15 cellular contexts compared by ENCODE assay signal in the genomic region with DNA sequence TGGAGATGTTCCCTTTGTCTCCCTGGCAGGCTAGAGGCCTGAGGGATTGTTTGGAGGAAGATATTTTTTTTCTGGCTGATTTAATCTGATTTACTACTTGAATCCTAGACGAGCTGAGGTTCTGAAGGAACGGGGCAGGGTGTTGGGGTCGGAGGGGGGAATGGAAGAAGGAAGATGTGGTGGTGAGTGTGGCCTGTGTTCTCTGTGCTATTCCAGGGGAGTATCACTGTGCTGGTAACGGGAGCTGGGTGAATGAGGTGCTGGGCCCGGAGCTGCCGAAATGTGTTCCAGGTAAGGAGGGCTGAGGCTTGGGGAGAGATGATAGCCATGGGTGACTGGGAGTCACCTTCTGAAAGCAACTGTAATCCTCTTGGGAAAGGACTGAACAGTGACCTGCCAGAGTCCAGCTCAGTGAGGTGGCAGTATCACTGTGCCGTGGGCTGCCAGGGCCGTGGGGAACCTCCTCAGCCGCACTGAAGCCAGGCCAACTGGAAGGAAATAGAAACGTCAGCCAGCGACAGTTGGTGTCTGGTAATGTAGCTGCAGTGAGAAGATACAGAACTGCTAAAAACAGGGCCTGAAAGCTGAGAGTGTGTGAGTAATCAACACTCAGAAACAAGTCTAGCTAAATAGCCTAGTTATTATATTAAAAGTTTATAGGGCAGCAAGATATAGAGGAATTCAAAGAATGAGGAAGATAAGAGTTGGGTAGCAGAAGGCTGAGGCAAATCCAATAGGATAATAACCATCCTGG. TPM values are rescaled to one million over a fixed set of nuclear protein-coding genes. Genes with fewer than 3 reads are reported as not detected.
A peak's percentile ranks its signal among the peaks of the same experiment; 100 is the strongest.
DNase-seq lines count a peak whose midpoint lies in the region; ATAC-seq and TF ChIP-seq lines count a peak whose summit lies in the region.
"Had no signal": no experiment of that assay in that cellular context is flagged by ENCODE, and none has a peak within 500 bp of the region (broad histone marks: within the 10 kb centered on the region; RNA-seq: fewer than 3 reads in every experiment).

No MANE protein-coding gene starts in this region.

- H3K9me2 ChIP-seq in PC-3 (replicated peaks; ENCODE audit: low read length) = no peaks in the 10 kb centered on the region

- intact Hi-C loops in PC-3 (cut with micrococcal nuclease) (no loop called here), right lobe of liver (cut with DNase I) (no loop called here)

- H3K27ac ChIP-seq in PC-3 (ENCODE audit: low read length) = no peak overlapping the region
- peak overlapping the region; percentile 31 for H3K27ac ChIP-seq in epithelial cell of prostate
- peak overlapping the region; percentile 2 to 82 (median 59) for H3K27ac ChIP-seq in right lobe of liver
- H3K27ac ChIP-seq in smooth muscle cell (ENCODE audit: low read depth) = peak overlapping the region; percentile 66

- no peaks in the 10 kb centered on the region for H3K4me1 ChIP-seq in PC-3 (ENCODE audit: insufficient read depth, low read length)
- peaks cover 0 to 87% (median 35%) of the 10 kb centered on the region in 4 donors for H3K4me1 ChIP-seq in right lobe of liver
- no peaks in the 10 kb centered on the region for H3K4me1 ChIP-seq in smooth muscle cell (ENCODE audit: low read depth)

- 33% methylated on average over 10 of the region's 11 CpGs for WGBS in right lobe of liver (ENCODE audit: insufficient coverage, low coverage, low lambda C conversion rate, missing lambda C conversion rate)
- 53% methylated on average over 11 of the region's 11 CpGs for WGBS in smooth muscle cell (ENCODE audit: low lambda C conversion rate)

- ATAC-seq in PC-3 (peak; percentile 27; the same call in 1 of the 2 replicates), right lobe of liver (peak; percentile 41 to 65 (median 48)), GM18498 (IDR thresholded peaks at IDR 0.05; ENCODE audit: unreplicated experiment) (no peak)
- ATAC-seq: stimulated activated naive CD8-positive, alpha-beta T cell treated with anti-CD3 and anti-CD28 coated beads, Interleukin-15, amount 100 ng/mL, for 72 hours; T-cell had no signal

- H3K9ac ChIP-seq in PC-3 (ENCODE audit: low read length) (no peak overlapping the region), smooth muscle cell (ENCODE audit: low read depth) (no peak overlapping the region)

- no peak for TF ChIP-seq CTCF in PC-3 (conservative IDR thresholded peaks at IDR 0.05; ENCODE audit: low read depth, low read length)
- no peak for TF ChIP-seq CTCF in right lobe of liver (IDR thresholded peaks at IDR 0.05)
- TF ChIP-seq CTCF in smooth muscle cell (IDR thresholded peaks at IDR 0.05; ENCODE audit: borderline replicate concordance, insufficient read depth, poor library complexity, severe bottlenecking) = no peak

- no peaks in the 10 kb centered on the region for H3F3A ChIP-seq in PC-3 (ENCODE audit: low read length, unreplicated experiment)
- peaks cover 10% of the 10 kb centered on the region for H3F3A ChIP-seq in smooth muscle cell (ENCODE audit: low read depth)

- no peaks in the 10 kb centered on the region for H3K9me3 ChIP-seq in PC-3 (ENCODE audit: low read length)
- no peaks in the 10 kb centered on the region for H3K9me3 ChIP-seq in right lobe of liver
- H3K9me3 ChIP-seq in smooth muscle cell (replicated peaks; ENCODE audit: low read depth) = no peaks in the 10 kb centered on the region
- H3K9me3 ChIP-seq: ovary had no signal

- no TSS peak for BruUV-seq in PC-3 (replicated peaks; lab: Mats Ljungman, UMichigan)

- no peaks in the 10 kb centered on the region for H4K20me1 ChIP-seq in PC-3 (ENCODE audit: low read length)
- H4K20me1 ChIP-seq in smooth muscle cell (ENCODE audit: low read depth) = no peaks in the 10 kb centered on the region

- H3K79me2 ChIP-seq in PC-3 (ENCODE audit: low read length) (no peaks in the 10 kb centered on the region), smooth muscle cell (ENCODE audit: low read depth) (no peaks in the 10 kb centered on the region)

- H3K4me3 ChIP-seq in PC-3 (ENCODE audit: low read length) (no peak overlapping the region), right lobe of liver (peak overlapping the region in 1 of 3 donors; percentile 0), smooth muscle cell (no peak overlapping the region)
- H3K4me3 ChIP-seq: ovary had no signal

- H3K36me3 ChIP-seq in PC-3 (ENCODE audit: low read depth, low read length) = no peaks in the 10 kb centered on the region
- peaks cover 0 to 71% (median 25%) of the 10 kb centered on the region in 4 donors for H3K36me3 ChIP-seq in right lobe of liver
- H3K36me3 ChIP-seq in smooth muscle cell (ENCODE audit: low read depth) = no peaks in the 10 kb centered on the region
- H3K36me3 ChIP-seq: ovary had no signal

- no peak overlapping the region for H3K4me2 ChIP-seq in PC-3 (ENCODE audit: low read length)
- peak overlapping the region; percentile 50 for H3K4me2 ChIP-seq in smooth muscle cell

- CTCF ChIA-PET in PC-3 (lab: Charles Lee) = no interaction called here

- no peak for DNase-seq in PC-3
- no peak for DNase-seq in epithelial cell of prostate (ENCODE audit: low read depth, low spot score)
- peak in 2 of 3 donors; percentile 66 to 79 for DNase-seq in right lobe of liver
- no peak for DNase-seq in smooth muscle cell (lab: John Stamatoyannopoulos, UW; ENCODE audit: unreplicated experiment)
- DNase-seq in HuH-7.5 (ENCODE audit: low spot score) = no peak
- no peak for DNase-seq in H4 (ENCODE audit: low spot score)
- no peak for DNase-seq in NCI-H128 (lab: John Stamatoyannopoulos, UW; ENCODE audit: unreplicated experiment)
- DNase-seq: activated CD4-positive, alpha-beta T cell treated with anti-CD3 and anti-CD28 coated beads, Interleukin-2, amount 10 ng/mL, durations not matched to agents 7 days and 5 days; activated effector memory CD4-positive, alpha-beta T cell treated with Interleukin-2 at 50 U/mL for 16 hours; Karpas-422; kidney; ovary; stimulated activated naive CD8-positive, alpha-beta T cell treated with anti-CD3 and anti-CD28 coated beads, Interleukin-15, amount 100 ng/mL, for 72 hours; T-cell had no signal

- no peak for TF ChIP-seq POLR2A in right lobe of liver (IDR thresholded peaks at IDR 0.05)

- POLR2A ChIA-PET in PC-3 (lab: Charles Lee; ENCODE audit: unreplicated experiment) = no interaction called here

- H3K27me3 ChIP-seq in PC-3 (ENCODE audit: low read length) = peaks cover 17% of the 10 kb centered on the region; the same call in 1 of the 2 replicates
- H3K27me3 ChIP-seq in right lobe of liver = no peaks in the 10 kb centered on the region
- H3K27me3 ChIP-seq in smooth muscle cell (ENCODE audit: low read depth) = no peaks in the 10 kb centered on the region
- H3K27me3 ChIP-seq: ovary had no signal

- no peak overlapping the region for H2AFZ ChIP-seq in PC-3 (ENCODE audit: low read length)
- no peak overlapping the region for H2AFZ ChIP-seq in smooth muscle cell (ENCODE audit: low read depth)

RNA-seq across cellular contexts. Expression of gene C1S, which starts 7.9 kb away (rescaled TPM):
- total RNA-seq in PC-3 (2014; rRNA removed) (2.1 and 2.9 TPM in 2 replicates), right lobe of liver (1,000 to 10,000 TPM in 5 of 6 experiments, 100 to 1,000 TPM in 1; 993 to 2,993 (median 1,796) TPM), smooth muscle cell (38.5 and 65.7 TPM in 2 replicates)
- polyA plus RNA-seq in smooth muscle cell = 61.1 and 69.2 TPM in 2 replicates
- 72.4 and 88.1 TPM in 2 replicates for total RNA-seq in H4 (2014; rRNA removed; shearing (Covaris generic))

RNA-seq across cellular contexts. Expression of gene C1R, which starts 23.8 kb away (rescaled TPM):
- 4.4 and 9.6 TPM in 2 replicates for total RNA-seq in PC-3 (2014; rRNA removed)
- total RNA-seq in right lobe of liver = 1,000 to 10,000 TPM; 1,157 to 2,557 (median 1,950) TPM
- 51.2 and 58.9 TPM in 2 replicates for total RNA-seq in smooth muscle cell
- 78.7 and 83.8 TPM in 2 replicates for polyA plus RNA-seq in smooth muscle cell
- 71.4 and 104 TPM in 2 replicates for total RNA-seq in H4 (2014; rRNA removed; shearing (Covaris generic))

RNA-seq across cellular contexts. Expression of gene C1RL, which starts 40.6 kb away (rescaled TPM):
- total RNA-seq in PC-3 (2014; rRNA removed) = 8.2 and 8.9 TPM in 2 replicates
- 100 to 1,000 TPM; 202 to 236 (median 216) TPM for total RNA-seq in right lobe of liver
- total RNA-seq in smooth muscle cell = 18.5 and 21.1 TPM in 2 replicates
- polyA plus RNA-seq in smooth muscle cell = 8.7 and 9.8 TPM in 2 replicates
- total RNA-seq in H4 (2014; rRNA removed; shearing (Covaris generic)) = 21.4 and 46.4 TPM in 2 replicates

RNA-seq across cellular contexts. Expression of gene LPCAT3, which starts 50.1 kb away (rescaled TPM):
- total RNA-seq in PC-3 (2014; rRNA removed) (16.3 and 21.5 TPM in 2 replicates), right lobe of liver (100 to 1,000 TPM in 1 of 6 experiments, 10 to 100 TPM in 5; 50.6 to 115 (median 77.5) TPM), smooth muscle cell (16.9 and 28.3 TPM in 2 replicates)
- 34.3 and 35.9 TPM in 2 replicates for polyA plus RNA-seq in smooth muscle cell
- total RNA-seq in H4 (2014; rRNA removed; shearing (Covaris generic)) = 85.6 and 97.8 TPM in 2 replicates

Comparison
In these comparisons a context has a peak if more than half of its experiments do, and no peak if none do; other contexts are left out.
1. DNase-seq: peak in right lobe of liver (2 of 3); none in PC-3 (single experiment), epithelial cell of prostate (single experiment), smooth muscle cell (single experiment), HuH-7.5 (single experiment), H4 (single experiment) and NCI-H128 (single experiment).
2. RNA of gene C1S, which starts 7.9 kb away (total RNA-seq): 993 to 2,993 TPM in right lobe of liver; 72.4 to 88.1 TPM in H4, 38.5 to 65.7 TPM in smooth muscle cell and 2.1 to 2.9 TPM in PC-3; every median in the first group is over 10 times any median in the second.
3. RNA of gene C1R, which starts 23.8 kb away (total RNA-seq): 1,157 to 2,557 TPM in right lobe of liver; 71.4 to 104 TPM in H4, 51.2 to 58.9 TPM in smooth muscle cell and 4.4 to 9.6 TPM in PC-3; every median in the first group is over 10 times any median in the second.